Comparison of ENCODE assay signal across 10 cellular contexts in genomic region chr19:41219924-41220567, GRCh38. TPM values are rescaled to one million over a fixed set of nuclear protein-coding genes. Genes with fewer than 3 reads are reported as not detected.
A peak's percentile ranks its signal among the peaks of the same experiment; 100 is the strongest.
DNase-seq lines count a peak whose midpoint lies in the region; ATAC-seq, FAIRE-seq and TF ChIP-seq lines count a peak whose summit lies in the region.
"Had no signal": no experiment of that assay in that cellular context is flagged by ENCODE, and none has a peak within 500 bp of the region (broad histone marks: within the 10 kb centered on the region; RNA-seq: fewer than 3 reads in every experiment).

No MANE protein-coding gene starts in this region.

- H3K9me3 Mint-ChIP-seq in astrocyte (ENCODE audit: unreplicated experiment) = no peaks in the 10 kb centered on the region

- H3K9ac ChIP-seq in astrocyte (ENCODE audit: low read length) (peak overlapping the region; percentile 100), skeletal muscle tissue (ENCODE audit: low read depth in 1 of 3, low read length in 3 of 3) (peak overlapping the region; percentile 67 to 83 (median 68))

- peak overlapping the region; percentile 81 for H3K4me3 ChIP-seq in H7 (ENCODE audit: insufficient read depth, low read depth, low read length)
- H3K4me3 ChIP-seq in astrocyte (ENCODE audit: insufficient read depth, low read depth, low read length) = peak overlapping the region; percentile 98
- H3K4me3 ChIP-seq in hepatocyte = peak overlapping the region; percentile 67
- peak overlapping the region; percentile 61 to 71 (median 61) for H3K4me3 ChIP-seq in skeletal muscle tissue (ENCODE audit: low read length in 3 of 3)

- ATAC-seq in HG03442 (IDR thresholded peaks at IDR 0.05; ENCODE audit: unreplicated experiment) (no peak), GM21576 (IDR thresholded peaks at IDR 0.05; ENCODE audit: unreplicated experiment) (no peak)

- H3K27me3 ChIP-seq in H7 (ENCODE audit: control insufficient read depth, insufficient read depth, low read length) = no peaks in the 10 kb centered on the region
- H3K27me3 ChIP-seq in astrocyte (ENCODE audit: insufficient read depth, low read length) = no peaks in the 10 kb centered on the region
- H3K27me3 ChIP-seq in hepatocyte = no peaks in the 10 kb centered on the region
- peaks cover 24 to 27% (median 24%) of the 10 kb centered on the region in 3 donors for H3K27me3 ChIP-seq in skeletal muscle tissue (ENCODE audit: control insufficient read depth in 3 of 3, insufficient read depth in 3 of 3, low read length in 3 of 3)

- no peaks in the 10 kb centered on the region for H3K9me2 ChIP-seq in hepatocyte (replicated peaks; ENCODE audit: insufficient read depth)

- H3K36me3 Mint-ChIP-seq in astrocyte (ENCODE audit: low read depth, unreplicated experiment) = peaks cover 14% of the 10 kb centered on the region

- H3K4me1 Mint-ChIP-seq in astrocyte (ENCODE audit: low read depth, unreplicated experiment) = peaks cover 41% of the 10 kb centered on the region

- TF ChIP-seq CTCF in astrocyte (IDR thresholded peaks at IDR 0.05; ENCODE audit: insufficient read depth, low read depth, low read length) (no peak), hepatocyte (IDR thresholded peaks at IDR 0.05; ENCODE audit: poor library complexity) (no peak)

- H3K9me3 ChIP-seq in astrocyte (ENCODE audit: insufficient read depth, low read depth, low read length) = no peaks in the 10 kb centered on the region
- no peaks in the 10 kb centered on the region for H3K9me3 ChIP-seq in hepatocyte (ENCODE audit: low read depth)
- no peaks in the 10 kb centered on the region for H3K9me3 ChIP-seq in skeletal muscle tissue (ENCODE audit: control insufficient read depth in 3 of 3, low read length in 3 of 3)

- FAIRE-seq in astrocyte (lab: Jason Lieb, UNC) = no peak

- H4K20me1 ChIP-seq in astrocyte (ENCODE audit: insufficient read depth, low read length) (peaks cover 2% of the 10 kb centered on the region), hepatocyte (ENCODE audit: insufficient read depth, poor library complexity, severe bottlenecking) (no peaks in the 10 kb centered on the region)

- 22% methylated on average over 15 of the region's 16 CpGs for WGBS in hepatocyte (ENCODE audit: low lambda C conversion rate, missing lambda C conversion rate)

- peaks cover 54% of the 10 kb centered on the region for H3K79me2 ChIP-seq in astrocyte (ENCODE audit: insufficient read depth, low read length)
- H3K79me2 ChIP-seq in hepatocyte = peaks cover 13% of the 10 kb centered on the region

- H3K27ac Mint-ChIP-seq in astrocyte (ENCODE audit: unreplicated experiment) = peak overlapping the region; percentile 70

- H3K4me2 ChIP-seq in astrocyte (ENCODE audit: low read length) (peak overlapping the region; percentile 100), hepatocyte (peak overlapping the region; percentile 92)

- H2AFZ ChIP-seq in astrocyte (ENCODE audit: low read depth, low read length) = no peak overlapping the region
- H2AFZ ChIP-seq in hepatocyte = no peak overlapping the region

- H3K27ac ChIP-seq in astrocyte (ENCODE audit: low read depth, low read length) (peak overlapping the region; percentile 93), hepatocyte (peak overlapping the region; percentile 88), skeletal muscle tissue (ENCODE audit: low read depth, low read length) (peak overlapping the region; percentile 85)

- H3K27me3 Mint-ChIP-seq in astrocyte (ENCODE audit: low read depth, unreplicated experiment) = no peaks in the 10 kb centered on the region

- DNase-seq in H7 = peak; percentile 72
- DNase-seq in astrocyte (ENCODE audit: low read depth) = peak; percentile 43
- peak; percentile 49 for DNase-seq in hepatocyte (ENCODE audit: low spot score)
- no peak for DNase-seq in AML-193 (lab: John Stamatoyannopoulos, UW)
- no peak for DNase-seq in DMS153 treated with DMSO at 0.1 percent for 48 hours (lab: John Stamatoyannopoulos, UW; ENCODE audit: unreplicated experiment)
- DNase-seq: effector CD8-positive, alpha-beta T cell; NCI-H82 had no signal

- peak overlapping the region; percentile 92 for H3K4me3 Mint-ChIP-seq in astrocyte (ENCODE audit: unreplicated experiment)

- peaks cover 3% of the 10 kb centered on the region for H3K36me3 ChIP-seq in H7 (replicated peaks; ENCODE audit: control insufficient read depth, insufficient read depth, low read length)
- H3K36me3 ChIP-seq in astrocyte (ENCODE audit: insufficient read depth, low read length) = peaks cover 18% of the 10 kb centered on the region
- H3K36me3 ChIP-seq in hepatocyte (replicated peaks; ENCODE audit: insufficient read depth, low read depth) = no peaks in the 10 kb centered on the region
- H3K36me3 ChIP-seq in skeletal muscle tissue (ENCODE audit: control insufficient read depth in 3 of 3, insufficient read depth in 3 of 3, low read length in 3 of 3) = no peaks in the 10 kb centered on the region

- H3K4me1 ChIP-seq in astrocyte (ENCODE audit: insufficient read depth, low read length) (peaks cover 47% of the 10 kb centered on the region), hepatocyte (ENCODE audit: insufficient read depth) (peaks cover 15% of the 10 kb centered on the region), skeletal muscle tissue (ENCODE audit: control insufficient read depth in 3 of 3, insufficient read depth in 3 of 3, low read length in 3 of 3) (peaks cover 8 to 17% (median 12%) of the 10 kb centered on the region in 3 donors)

RNA-seq across cellular contexts. Expression of gene AXL, which starts 1.0 kb away (rescaled TPM):
- 23.3 and 26.8 TPM in 2 replicates for total RNA-seq in H7 (2014; rRNA removed; shearing (Covaris generic))
- total RNA-seq in astrocyte = 134 and 156 TPM in 2 replicates
- total RNA-seq in hepatocyte = 35.0 and 45.9 TPM in 2 replicates
- polyA plus RNA-seq in hepatocyte = 15.0 and 17.3 TPM in 2 replicates
- total RNA-seq in skeletal muscle tissue = 35.0 TPM

RNA-seq across cellular contexts. Expression of gene CYP2S1, which starts 27.0 kb away (rescaled TPM):
- total RNA-seq in H7 (2014; rRNA removed; shearing (Covaris generic)) = 60.4 and 108 TPM in 2 replicates
- total RNA-seq in astrocyte (6.2 and 11.1 TPM in 2 replicates), hepatocyte (8.5 and 11.6 TPM in 2 replicates), skeletal muscle tissue (1.6 TPM)
- polyA plus RNA-seq in hepatocyte = 23.7 and 26.0 TPM in 2 replicates

RNA-seq across cellular contexts. Expression of gene HNRNPUL1, which starts 44.1 kb away (rescaled TPM):
- total RNA-seq in H7 (2014; rRNA removed; shearing (Covaris generic)) = 178 and 194 TPM in 2 replicates
- 164 and 174 TPM in 2 replicates for total RNA-seq in astrocyte
- 92.8 and 98.5 TPM in 2 replicates for total RNA-seq in hepatocyte
- 111 and 115 TPM in 2 replicates for polyA plus RNA-seq in hepatocyte
- total RNA-seq in skeletal muscle tissue = 68.4 TPM

Comparison
In these comparisons a context has a peak if more than half of its experiments do, and no peak if none do; other contexts are left out.
1. DNase-seq: peak in H7 (single experiment), astrocyte (single experiment) and hepatocyte (single experiment); none in AML-193 (0 of 2) and DMS153 treated with DMSO at 0.1 percent for 48 hours (single experiment).
2. Peak in every context shown above with its lines, with median percentiles within 50 percentile points of each other: H3K4me3 ChIP-seq and H3K27ac ChIP-seq.